Comparison of ENCODE assay signal across 1 cellular context in genomic region chr16:47008174-47008573, GRCh38.
TF ChIP-seq lines count a peak whose summit lies in the region.

No MANE protein-coding gene starts in this region.

TF ChIP-seq in IMR-90, 13 proteins besides CTCF, POLR2A, EP300 and RAD21:
- TF ChIP-seq CEBPB (IDR thresholded peaks at IDR 0.05; ENCODE audit: low read depth, low read length), result no peak
- TF ChIP-seq MAFK (IDR thresholded peaks at IDR 0.05; ENCODE audit: low read depth, low read length), result no peak
- no peak for TF ChIP-seq MAZ (IDR thresholded peaks at IDR 0.05; ENCODE audit: borderline replicate concordance, low read depth, low read length)
- no peak for TF ChIP-seq CHD1 (IDR thresholded peaks at IDR 0.05; ENCODE audit: low read depth, low read length)
TF ChIP-seq in IMR-90: peak in this region for 0.
